In genomic region chr5:132576123-132576522, GRCh38 we compare ENCODE assay signal across 33 cellular contexts. TPM values are rescaled to one million over a fixed set of nuclear protein-coding genes. Genes with fewer than 3 reads are reported as not detected.
"Had no signal": no experiment of that assay in that cellular context is flagged by ENCODE, and none has a peak within 500 bp of the region (broad histone marks: within the 10 kb centered on the region; RNA-seq: fewer than 3 reads in every experiment).

No MANE protein-coding gene starts in this region.

- H3K27ac Mint-ChIP-seq: mesothelial cell of epicardium; nephron progenitor cell; progenitor cell of endocrine pancreas; stimulated activated memory B cell treated with anti-CD40 and anti-IgM and Interleukin-4, amounts not matched to agents 10 μg/mL and 1 μg/mL and 100 μg/mL, for 72 hours had no signal

- H3K4me3 ChIP-seq: gastroesophageal sphincter, skin epidermis, thoracic aorta had no signal

- H3K4me1 Mint-ChIP-seq: immature natural killer cell, mesothelial cell of epicardium, nephron progenitor cell had no signal

- H3K4me3 Mint-ChIP-seq: immature natural killer cell; mesothelial cell of epicardium; naive B cell; nephron progenitor cell; stimulated activated memory B cell treated with anti-CD40 and anti-IgM and Interleukin-4, amounts not matched to agents 10 μg/mL and 1 μg/mL and 100 μg/mL, for 72 hours had no signal

- H3K27me3 Mint-ChIP-seq: naive B cell; progenitor cell of endocrine pancreas; stimulated activated memory B cell treated with anti-CD40 and anti-IgM and Interleukin-4, amounts not matched to agents 10 μg/mL and 1 μg/mL and 100 μg/mL, for 72 hours had no signal

- H3K27ac ChIP-seq: gastroesophageal sphincter, neutrophil, skin epidermis, thoracic aorta had no signal

- DNase-seq: activated CD4-positive, alpha-beta T cell treated with anti-CD3 and anti-CD28 coated beads, Interleukin-2, amount 50 U/mL, for 4 hours; activated CD4-positive, CD25-positive, alpha-beta regulatory T cell treated with anti-CD3 and anti-CD28 coated beads, Interleukin-2, amount 50 U/mL, for 72 hours; activated CD8-positive, alpha-beta memory T cell treated with anti-CD3 and anti-CD28 coated beads, Interleukin-2, amount 50 U/mL, for 48 hours; activated naive CD4-positive, alpha-beta T cell treated with Interleukin-2 at 50 U/mL for 16 hours; amygdala; caudate nucleus; cortex of kidney; hypothalamus; immature natural killer cell; kidney; left colon; naive B cell; nephron progenitor cell; SK-N-SH; stimulated activated CD4-positive, alpha-beta T cell treated with anti-CD3 and anti-CD28 coated beads, Interleukin-12 subunit alpha, Interleukin-12 subunit beta, amount 100 ng/mL, for 4 hours; stimulated activated CD4-positive, alpha-beta T cell treated with anti-CD3 and anti-CD28 coated beads, Interleukin-4, amount 100 ng/mL, for 24 hours; T-helper 2 cell; trophoblast cell had no signal

- ATAC-seq: gastroesophageal sphincter; left colon; sciatic nerve; stimulated activated memory B cell treated with anti-CD40 and anti-IgM and Interleukin-4, amounts not matched to agents 10 μg/mL and 1 μg/mL and 100 μg/mL, for 72 hours had no signal

- H3K9me3 ChIP-seq: gastroesophageal sphincter, neutrophil, SK-N-SH, thoracic aorta had no signal

- H3K4me1 ChIP-seq: gastroesophageal sphincter had no signal

- H3K9me3 Mint-ChIP-seq: immature natural killer cell; naive B cell; stimulated activated memory B cell treated with anti-CD40 and anti-IgM and Interleukin-4, amounts not matched to agents 10 μg/mL and 1 μg/mL and 100 μg/mL, for 72 hours had no signal

- H3K27me3 ChIP-seq: gastroesophageal sphincter, neutrophil had no signal

RNA-seq across cellular contexts. Expression of gene IL5, which starts 32.8 kb away (rescaled TPM):
- total RNA-seq: chondrocyte, endothelial cell of umbilical vein, fibroblast of lung, fibroblast of villous mesenchyme, gastroesophageal sphincter, kidney, left colon, liver, mesothelial cell of epicardium, osteocyte, progenitor cell of endocrine pancreas, renal cortical epithelial cell, sciatic nerve, thoracic aorta had no signal
